14 cellular contexts compared by ENCODE assay signal in the genomic region with DNA sequence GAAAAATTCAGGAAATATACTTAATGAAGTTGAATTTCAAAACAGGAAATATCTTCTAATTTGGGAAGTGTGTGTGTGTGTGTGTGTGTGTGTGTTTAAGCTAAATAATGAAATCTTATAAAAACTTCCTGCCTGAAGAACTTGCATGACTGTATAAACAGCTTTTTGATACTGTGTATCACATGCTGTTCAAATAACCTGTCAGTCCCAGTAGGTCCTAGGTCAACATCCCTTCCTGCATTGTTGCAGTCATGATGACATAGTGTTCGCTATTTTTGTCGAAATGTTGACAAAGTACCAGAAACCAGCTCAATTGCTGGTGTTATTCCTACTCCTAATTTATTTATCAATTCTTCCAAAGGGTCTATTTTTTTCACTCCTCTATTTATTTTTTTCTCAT.
DNase-seq lines count a peak whose midpoint lies in the region; ATAC-seq and TF ChIP-seq lines count a peak whose summit lies in the region.
"Had no signal": no experiment of that assay in that cellular context is flagged by ENCODE, and none has a peak within 500 bp of the region (broad histone marks: within the 10 kb centered on the region; RNA-seq: fewer than 3 reads in every experiment).

No MANE protein-coding gene starts in this region.

- H3K9me3 ChIP-seq in endocrine pancreas (ENCODE audit: control insufficient read depth, low read length), result no peaks in the 10 kb centered on the region
- H3K9me3 ChIP-seq in left lung, result no peaks in the 10 kb centered on the region
- no peaks in the 10 kb centered on the region for H3K9me3 ChIP-seq in subcutaneous abdominal adipose tissue (ENCODE audit: control insufficient read depth in 5 of 5, low read length in 5 of 5)
- H3K9me3 ChIP-seq: BE2C had no signal

- H3K36me3 ChIP-seq in endocrine pancreas (ENCODE audit: control insufficient read depth, insufficient read depth, low read length) (no peaks in the 10 kb centered on the region), left lung (no peaks in the 10 kb centered on the region), subcutaneous abdominal adipose tissue (ENCODE audit: control insufficient read depth in 5 of 5, insufficient read depth in 5 of 5, low read length in 5 of 5) (no peaks in the 10 kb centered on the region)
- H3K36me3 ChIP-seq: BE2C had no signal

- intact Hi-C loops in left lung (cut with DNase I), result no loop called here

- H3K4me3 ChIP-seq in endocrine pancreas (ENCODE audit: control insufficient read depth, insufficient read depth, low read length) (peak overlapping the region; percentile 59), left lung (no peak overlapping the region), subcutaneous abdominal adipose tissue (ENCODE audit: low read depth in 1 of 5, low read length in 5 of 5) (no peak overlapping the region)

- H3K4me1 ChIP-seq in endocrine pancreas (ENCODE audit: control insufficient read depth, insufficient read depth, low read length), result peaks cover 13% of the 10 kb centered on the region
- H3K4me1 ChIP-seq in left lung, result peaks cover 13 to 31% of the 10 kb centered on the region in 2 donors
- peaks cover 4 to 33% (median 22%) of the 10 kb centered on the region in 5 donors for H3K4me1 ChIP-seq in subcutaneous abdominal adipose tissue (ENCODE audit: control insufficient read depth in 5 of 5, insufficient read depth in 5 of 5, low read length in 5 of 5)

- H3K27me3 ChIP-seq in endocrine pancreas (ENCODE audit: control insufficient read depth, insufficient read depth, low read length) (no peaks in the 10 kb centered on the region), left lung (no peaks in the 10 kb centered on the region), subcutaneous abdominal adipose tissue (ENCODE audit: control insufficient read depth in 5 of 5, insufficient read depth in 4 of 5, low read length in 5 of 5) (no peaks in the 10 kb centered on the region)
- H3K27me3 ChIP-seq: BE2C had no signal

- H3K9ac ChIP-seq in endocrine pancreas (ENCODE audit: control insufficient read depth, insufficient read depth, low read length) (no peak overlapping the region), subcutaneous abdominal adipose tissue (ENCODE audit: low read length in 5 of 5) (no peak overlapping the region)

- no peak for TF ChIP-seq CTCF in left lung (IDR thresholded peaks at IDR 0.05)

- peak overlapping the region; percentile 1 to 50 for H3K27ac ChIP-seq in left lung
- peak overlapping the region; percentile 52 for H3K27ac ChIP-seq in subcutaneous abdominal adipose tissue (ENCODE audit: low read depth, low read length)

- DNase-seq in left lung (no peak), MV-4-11 (lab: John Stamatoyannopoulos, UW) (no peak)
- DNase-seq in stimulated activated CD4-positive, alpha-beta T cell treated with anti-CD3 and anti-CD28 coated beads, Interleukin-2, amount 100 ng/mL, for 48 hours, result no peak
- DNase-seq: activated naive CD8-positive, alpha-beta T cell treated with anti-CD3 and anti-CD28 coated beads, Interleukin-2, amount 10 ng/mL, durations not matched to agents 7 days and 5 days; BE2C; cortex of kidney; foreskin melanocyte; Kasumi-1 had no signal

- ATAC-seq in left lung, result peak; percentile 65
- no peak for ATAC-seq in HG03108 (IDR thresholded peaks at IDR 0.05; ENCODE audit: unreplicated experiment)
- ATAC-seq in HG02852 (IDR thresholded peaks at IDR 0.05; ENCODE audit: unreplicated experiment), result no peak
- ATAC-seq: activated CD4-positive, CD25-positive, alpha-beta regulatory T cell treated with anti-CD3 and anti-CD28 coated beads, Interleukin-2, amount 50 U/mL, for 24 hours had no signal

TF ChIP-seq in PFSK-1, 5 proteins besides CTCF, POLR2A, EP300 and RAD21:
- 0 out of 2 replicates have a peak, but pooled peaks have one; percentile 1 for TF ChIP-seq TAF1 (IDR thresholded peaks at IDR 0.05; ENCODE audit: borderline replicate concordance, insufficient read depth, low read length)
- no peak for TF ChIP-seq FOXP2 (optimal IDR thresholded peaks at IDR 0.05; ENCODE audit: borderline replicate concordance, extremely low read depth, extremely low read length, insufficient read depth)
- TF ChIP-seq SIN3A (IDR thresholded peaks at IDR 0.05; ENCODE audit: borderline replicate concordance, insufficient read depth, low read length), result peak; percentile 36; the same call in 1 of the 2 replicates
TF ChIP-seq in PFSK-1: peak in this region for 2.
